ENCODE assay signal across 14 cellular contexts in the genomic region with DNA sequence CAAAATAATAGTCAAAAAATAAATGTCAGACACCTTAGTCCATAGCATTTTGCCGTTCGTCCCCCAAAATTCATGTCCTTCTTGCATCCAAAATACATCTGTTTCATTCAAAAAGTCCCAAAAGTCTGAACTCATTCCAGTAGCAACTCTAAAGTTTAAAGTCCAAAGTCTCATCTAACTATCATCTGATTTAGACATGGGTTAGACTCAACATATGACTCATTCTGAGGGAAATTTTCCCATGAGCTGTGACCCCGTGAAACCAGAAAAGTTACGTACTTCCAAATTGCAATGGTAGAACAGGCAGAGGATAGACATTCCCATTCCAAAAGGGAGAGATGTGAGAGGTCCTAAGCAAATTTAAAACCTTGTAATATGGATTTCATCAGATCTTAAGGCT.
"Had no signal": no experiment of that assay in that cellular context is flagged by ENCODE, and none has a peak within 500 bp of the region (broad histone marks: within the 10 kb centered on the region; RNA-seq: fewer than 3 reads in every experiment).

No MANE protein-coding gene starts in this region.

- ATAC-seq: activated CD8-positive, alpha-beta T cell treated with anti-CD3 and anti-CD28 coated beads for 36 hours; left colon; natural killer cell treated with Interleukin-12 subunit alpha and Interleukin-12 subunit beta and Interleukin-15 and Interleukin-18, amount 100 ng/mL, for 72 hours had no signal

- DNase-seq: activated CD4-positive, alpha-beta T cell treated with anti-CD3 and anti-CD28 coated beads for 4 hours; activated CD8-positive, alpha-beta memory T cell treated with anti-CD3 and anti-CD28 coated beads, Interleukin-2, amount 50 U/mL, for 48 hours; activated CD8-positive, alpha-beta T cell treated with anti-CD3 and anti-CD28 coated beads for 36 hours; activated naive CD4-positive, alpha-beta T cell; central memory CD4-positive, alpha-beta T cell; cortex of kidney; effector CD8-positive, alpha-beta T cell; left colon; nucleus accumbens; sigmoid colon; stimulated activated CD4-positive, alpha-beta T cell treated with anti-CD3 and anti-CD28 coated beads, Interleukin-4, amount 100 ng/mL, for 24 hours; T-helper 9 cell; WERI-Rb-1 had no signal
